Comparison of ENCODE assay signal across 1 cellular context in genomic region chr15:88476635-88477038, GRCh38.
TF ChIP-seq lines count a peak whose summit lies in the region.

No MANE protein-coding gene starts in this region.

TF ChIP-seq in H1, 55 proteins besides CTCF, POLR2A, EP300 and RAD21 (continued from another document):
- TF ChIP-seq, protein P1, sequence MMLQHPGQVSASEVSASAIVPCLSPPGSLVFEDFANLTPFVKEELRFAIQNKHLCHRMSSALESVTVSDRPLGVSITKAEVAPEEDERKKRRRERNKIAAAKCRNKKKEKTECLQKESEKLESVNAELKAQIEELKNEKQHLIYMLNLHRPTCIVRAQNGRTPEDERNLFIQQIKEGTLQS (IDR thresholded peaks at IDR 0.05; ENCODE audit: insufficient read depth, low read depth, low read length): 0 out of 2 replicates have a peak, but pooled peaks have one; percentile 32
- TF ChIP-seq, protein P2, sequence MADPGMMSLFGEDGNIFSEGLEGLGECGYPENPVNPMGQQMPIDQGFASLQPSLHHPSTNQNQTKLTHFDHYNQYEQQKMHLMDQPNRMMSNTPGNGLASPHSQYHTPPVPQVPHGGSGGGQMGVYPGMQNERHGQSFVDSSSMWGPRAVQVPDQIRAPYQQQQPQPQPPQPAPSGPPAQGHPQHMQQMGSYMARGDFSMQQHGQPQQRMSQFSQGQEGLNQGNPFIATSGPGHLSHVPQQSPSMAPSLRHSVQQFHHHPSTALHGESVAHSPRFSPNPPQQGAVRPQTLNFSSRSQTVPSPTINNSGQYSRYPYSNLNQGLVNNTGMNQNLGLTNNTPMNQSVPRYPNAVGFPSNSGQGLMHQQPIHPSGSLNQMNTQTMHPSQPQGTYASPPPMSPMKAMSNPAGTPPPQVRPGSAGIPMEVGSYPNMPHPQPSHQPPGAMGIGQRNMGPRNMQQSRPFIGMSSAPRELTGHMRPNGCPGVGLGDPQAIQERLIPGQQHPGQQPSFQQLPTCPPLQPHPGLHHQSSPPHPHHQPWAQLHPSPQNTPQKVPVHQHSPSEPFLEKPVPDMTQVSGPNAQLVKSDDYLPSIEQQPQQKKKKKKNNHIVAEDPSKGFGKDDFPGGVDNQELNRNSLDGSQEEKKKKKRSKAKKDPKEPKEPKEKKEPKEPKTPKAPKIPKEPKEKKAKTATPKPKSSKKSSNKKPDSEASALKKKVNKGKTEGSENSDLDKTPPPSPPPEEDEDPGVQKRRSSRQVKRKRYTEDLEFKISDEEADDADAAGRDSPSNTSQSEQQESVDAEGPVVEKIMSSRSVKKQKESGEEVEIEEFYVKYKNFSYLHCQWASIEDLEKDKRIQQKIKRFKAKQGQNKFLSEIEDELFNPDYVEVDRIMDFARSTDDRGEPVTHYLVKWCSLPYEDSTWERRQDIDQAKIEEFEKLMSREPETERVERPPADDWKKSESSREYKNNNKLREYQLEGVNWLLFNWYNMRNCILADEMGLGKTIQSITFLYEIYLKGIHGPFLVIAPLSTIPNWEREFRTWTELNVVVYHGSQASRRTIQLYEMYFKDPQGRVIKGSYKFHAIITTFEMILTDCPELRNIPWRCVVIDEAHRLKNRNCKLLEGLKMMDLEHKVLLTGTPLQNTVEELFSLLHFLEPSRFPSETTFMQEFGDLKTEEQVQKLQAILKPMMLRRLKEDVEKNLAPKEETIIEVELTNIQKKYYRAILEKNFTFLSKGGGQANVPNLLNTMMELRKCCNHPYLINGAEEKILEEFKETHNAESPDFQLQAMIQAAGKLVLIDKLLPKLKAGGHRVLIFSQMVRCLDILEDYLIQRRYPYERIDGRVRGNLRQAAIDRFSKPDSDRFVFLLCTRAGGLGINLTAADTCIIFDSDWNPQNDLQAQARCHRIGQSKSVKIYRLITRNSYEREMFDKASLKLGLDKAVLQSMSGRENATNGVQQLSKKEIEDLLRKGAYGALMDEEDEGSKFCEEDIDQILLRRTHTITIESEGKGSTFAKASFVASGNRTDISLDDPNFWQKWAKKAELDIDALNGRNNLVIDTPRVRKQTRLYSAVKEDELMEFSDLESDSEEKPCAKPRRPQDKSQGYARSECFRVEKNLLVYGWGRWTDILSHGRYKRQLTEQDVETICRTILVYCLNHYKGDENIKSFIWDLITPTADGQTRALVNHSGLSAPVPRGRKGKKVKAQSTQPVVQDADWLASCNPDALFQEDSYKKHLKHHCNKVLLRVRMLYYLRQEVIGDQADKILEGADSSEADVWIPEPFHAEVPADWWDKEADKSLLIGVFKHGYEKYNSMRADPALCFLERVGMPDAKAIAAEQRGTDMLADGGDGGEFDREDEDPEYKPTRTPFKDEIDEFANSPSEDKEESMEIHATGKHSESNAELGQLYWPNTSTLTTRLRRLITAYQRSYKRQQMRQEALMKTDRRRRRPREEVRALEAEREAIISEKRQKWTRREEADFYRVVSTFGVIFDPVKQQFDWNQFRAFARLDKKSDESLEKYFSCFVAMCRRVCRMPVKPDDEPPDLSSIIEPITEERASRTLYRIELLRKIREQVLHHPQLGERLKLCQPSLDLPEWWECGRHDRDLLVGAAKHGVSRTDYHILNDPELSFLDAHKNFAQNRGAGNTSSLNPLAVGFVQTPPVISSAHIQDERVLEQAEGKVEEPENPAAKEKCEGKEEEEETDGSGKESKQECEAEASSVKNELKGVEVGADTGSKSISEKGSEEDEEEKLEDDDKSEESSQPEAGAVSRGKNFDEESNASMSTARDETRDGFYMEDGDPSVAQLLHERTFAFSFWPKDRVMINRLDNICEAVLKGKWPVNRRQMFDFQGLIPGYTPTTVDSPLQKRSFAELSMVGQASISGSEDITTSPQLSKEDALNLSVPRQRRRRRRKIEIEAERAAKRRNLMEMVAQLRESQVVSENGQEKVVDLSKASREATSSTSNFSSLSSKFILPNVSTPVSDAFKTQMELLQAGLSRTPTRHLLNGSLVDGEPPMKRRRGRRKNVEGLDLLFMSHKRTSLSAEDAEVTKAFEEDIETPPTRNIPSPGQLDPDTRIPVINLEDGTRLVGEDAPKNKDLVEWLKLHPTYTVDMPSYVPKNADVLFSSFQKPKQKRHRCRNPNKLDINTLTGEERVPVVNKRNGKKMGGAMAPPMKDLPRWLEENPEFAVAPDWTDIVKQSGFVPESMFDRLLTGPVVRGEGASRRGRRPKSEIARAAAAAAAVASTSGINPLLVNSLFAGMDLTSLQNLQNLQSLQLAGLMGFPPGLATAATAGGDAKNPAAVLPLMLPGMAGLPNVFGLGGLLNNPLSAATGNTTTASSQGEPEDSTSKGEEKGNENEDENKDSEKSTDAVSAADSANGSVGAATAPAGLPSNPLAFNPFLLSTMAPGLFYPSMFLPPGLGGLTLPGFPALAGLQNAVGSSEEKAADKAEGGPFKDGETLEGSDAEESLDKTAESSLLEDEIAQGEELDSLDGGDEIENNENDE (IDR thresholded peaks at IDR 0.05; ENCODE audit: insufficient replicate concordance, low read length): no peak
- no peak for TF ChIP-seq TCF12 (IDR thresholded peaks at IDR 0.05; ENCODE audit: low read depth, low read length)
- TF ChIP-seq CHD2 (IDR thresholded peaks at IDR 0.05; ENCODE audit: low read length): no peak
